7 cellular contexts compared by ENCODE assay signal in genomic region chr7:67143387-67143786, GRCh38.
DNase-seq lines count a peak whose midpoint lies in the region; ATAC-seq and TF ChIP-seq lines count a peak whose summit lies in the region.
"Not testable (repeated sequence)": the region's sequence is repeated elsewhere in the genome, so short reads cannot be mapped to it uniquely, and the experiment has no call there.

No MANE protein-coding gene starts in this region.

- H3K4me1 ChIP-seq in heart left ventricle, result not testable (repeated sequence)
- H3K4me1 ChIP-seq in neutrophil (ENCODE audit: control insufficient read depth in 1 of 2, insufficient read depth in 1 of 2, low read depth in 1 of 2, low read length in 1 of 2), result peaks cover 8 to 10% of the 10 kb centered on the region in 2 experiments

- peak; percentile 37 to 77 (median 64) for ATAC-seq in heart left ventricle
- peak; percentile 74 for ATAC-seq in left lobe of liver
- ATAC-seq in memory B cell (ENCODE audit: low read depth), result not testable (repeated sequence)

- H3K9me3 ChIP-seq in heart left ventricle, neutrophil: not testable (repeated sequence)

- H3K4me1 Mint-ChIP-seq in memory B cell, result not testable (repeated sequence)

- peak overlapping the region; percentile 6 for H3K27ac Mint-ChIP-seq in memory B cell

- TF ChIP-seq CTCF in HL-60 (IDR thresholded peaks at IDR 0.05; ENCODE audit: insufficient read depth, low read length); fibroblast of pulmonary artery (IDR thresholded peaks at IDR 0.05; ENCODE audit: low read length, missing control alignments); heart left ventricle (IDR thresholded peaks at IDR 0.05); neutrophil (IDR thresholded peaks at IDR 0.05): not testable (repeated sequence)

- H3K27me3 Mint-ChIP-seq in memory B cell, result not testable (repeated sequence)

- H3K27me3 ChIP-seq in HL-60 (ENCODE audit: insufficient read depth, poor library complexity, severe bottlenecking); heart left ventricle; neutrophil: not testable (repeated sequence)

- peaks cover 21% of the 10 kb centered on the region for H3K36me3 Mint-ChIP-seq in memory B cell

- not testable (repeated sequence) for H3K4me3 Mint-ChIP-seq in memory B cell

- peak overlapping the region; percentile 51 for H3K27ac ChIP-seq in HL-60 (replicated peaks)
- peak overlapping the region in 1 of 12 donors; percentile 42 for H3K27ac ChIP-seq in heart left ventricle
- peak overlapping the region; percentile 55 for H3K27ac ChIP-seq in neutrophil

- TF ChIP-seq POLR2A in heart left ventricle (IDR thresholded peaks at IDR 0.05), result not testable (repeated sequence)

- 26 to 41% (median 31%) methylated on average over 5 of the region's 5 CpGs for WGBS in heart left ventricle, 4 donors

- not testable (repeated sequence) for H3K4me3 ChIP-seq in HL-60 (replicated peaks; ENCODE audit: insufficient read depth, low read length); fibroblast of pulmonary artery (replicated peaks; ENCODE audit: low read depth, low read length); heart left ventricle; neutrophil (ENCODE audit: low read depth in 1 of 2, low read length in 1 of 2)

- intact Hi-C loops in heart left ventricle (cut with DNase I), result not testable (repeated sequence)

- not testable (repeated sequence) for H3K36me3 ChIP-seq in heart left ventricle, neutrophil

- DNase-seq in HL-60 (ENCODE audit: low read depth in 1 of 2, low spot score in 1 of 2), result peak; percentile 8 to 42
- DNase-seq in UCSD-AML1 (lab: John Stamatoyannopoulos, UW; ENCODE audit: unreplicated experiment), result peak; percentile 5
- peak; percentile 33 for DNase-seq in fibroblast of pulmonary artery (ENCODE audit: low read depth)
- not testable (repeated sequence) for DNase-seq in heart left ventricle; left lobe of liver (ENCODE audit: low spot score); memory B cell (ENCODE audit: low spot score in 2 of 2)

- H3K9me3 Mint-ChIP-seq in memory B cell, result not testable (repeated sequence)
